8 cellular contexts compared by ENCODE assay signal in genomic region chr17:2710804-2711607, GRCh38. TPM values are rescaled to one million over a fixed set of nuclear protein-coding genes. Genes with fewer than 3 reads are reported as not detected.
DNase-seq lines count a peak whose midpoint lies in the region; FAIRE-seq and TF ChIP-seq lines count a peak whose summit lies in the region.

No MANE protein-coding gene starts in this region.

- H3K27me3 ChIP-seq in OCI-LY1 (ENCODE audit: insufficient read depth, low read length) = no peaks in the 10 kb centered on the region
- no peaks in the 10 kb centered on the region for H3K27me3 ChIP-seq in kidney epithelial cell (ENCODE audit: control insufficient read depth, insufficient read depth, low read length)

- H3F3A ChIP-seq in OCI-LY1 (ENCODE audit: insufficient read depth, low read length) = no peaks in the 10 kb centered on the region

- H3K9me2 ChIP-seq in OCI-LY1 (ENCODE audit: low read depth, low read length) = no peaks in the 10 kb centered on the region

- no peak overlapping the region for H2AFZ ChIP-seq in OCI-LY1 (ENCODE audit: low read length)

- H3K4me2 ChIP-seq in OCI-LY1 (ENCODE audit: low read length) = peak overlapping the region; percentile 88

- no peaks in the 10 kb centered on the region for H3K9me3 ChIP-seq in OCI-LY1 (ENCODE audit: low read length)

- no peak for TF ChIP-seq CTCF in OCI-LY1 (IDR thresholded peaks at IDR 0.05; ENCODE audit: low read length)
- TF ChIP-seq CTCF in kidney epithelial cell (IDR thresholded peaks at IDR 0.05; ENCODE audit: insufficient read depth, low read length, poor library complexity, severe bottlenecking) = no peak

- CTCF ChIA-PET in HEK293T (lab: Yijun Ruan, JAX) = no interaction called here

- H3K36me3 ChIP-seq in OCI-LY1 (ENCODE audit: insufficient read depth, low read length) (0 out of 2 replicates have a peak, but pooled peaks cover 5% of the 10 kb centered on the region), kidney epithelial cell (ENCODE audit: control insufficient read depth, insufficient read depth, low read length) (no peaks in the 10 kb centered on the region)

- POLR2A ChIA-PET in HEK293T (lab: Yijun Ruan, JAX) = interaction anchor here (1.1 to 1.3 kb wide), 2 partner anchors 24 to 45 kb away, joined by 3 read pairs; no protein-coding TSS in a partner anchor

- H4K20me1 ChIP-seq in OCI-LY1 (ENCODE audit: insufficient read depth, low read length) = no peaks in the 10 kb centered on the region

- peak; percentile 62 for FAIRE-seq in GM12892 (lab: Jason Lieb, UNC)

- peaks cover 42% of the 10 kb centered on the region for H3K4me1 ChIP-seq in OCI-LY1 (ENCODE audit: insufficient read depth, low read length, severe bottlenecking)

- H3K79me2 ChIP-seq in OCI-LY1 (ENCODE audit: insufficient read depth, low read length) = peaks cover 52% of the 10 kb centered on the region

- H3K27ac ChIP-seq in OCI-LY1 (ENCODE audit: low read depth, low read length, poor library complexity, severe bottlenecking) = peak overlapping the region; percentile 70

- DNase-seq in GM12892 (ENCODE audit: insufficient read length) = no peak
- peak; percentile 32 for DNase-seq in HEK293T (ENCODE audit: extremely low spot score)
- peak; percentile 37 for DNase-seq in astrocyte of the hippocampus (ENCODE audit: low read depth, low spot score)
- no peak for DNase-seq in kidney epithelial cell (ENCODE audit: low read depth)
- peak; percentile 40 for DNase-seq in stimulated activated CD4-positive, alpha-beta T cell treated with anti-CD3 and anti-CD28 coated beads, Interleukin-4, amount 100 ng/mL, for 24 hours
- DNase-seq in NCI-H1930 (lab: John Stamatoyannopoulos, UW) = no peak
- no peak for DNase-seq in NCI-H510A treated with DMSO at 0.1 percent for 48 hours (lab: John Stamatoyannopoulos, UW)

- H3K4me3 ChIP-seq in OCI-LY1 (ENCODE audit: low read depth, low read length, poor library complexity, severe bottlenecking) (peak overlapping the region; percentile 99), kidney epithelial cell (ENCODE audit: low read depth, low read length) (peak overlapping the region; percentile 81)

- H3K9ac ChIP-seq in OCI-LY1 (ENCODE audit: low read length) = peak overlapping the region; percentile 93

- TF ChIP-seq POLR2A in GM12892 (IDR thresholded peaks at IDR 0.05; ENCODE audit: low read depth, low read length) = peak; percentile 4; the same call in 1 of the 2 replicates

TF ChIP-seq in HEK293T, 16 proteins besides CTCF, POLR2A, EP300 and RAD21:
- no peak for TF ChIP-seq HDGF (IDR thresholded peaks at IDR 0.05; ENCODE audit: borderline replicate concordance)
- peak; percentile 86 for TF ChIP-seq L3MBTL2 (conservative IDR thresholded peaks at IDR 0.05)
TF ChIP-seq in HEK293T: peak in this region for 1.

RNA-seq across cellular contexts. Expression of gene CLUH, which starts 0.6 kb away (rescaled TPM):
- polyA plus RNA-seq in GM12892 (2012; ENCODE audit: missing spikeins) = 27.1 TPM
- 64.4 and 69.9 TPM in 2 replicates for total RNA-seq in kidney epithelial cell

RNA-seq across cellular contexts. Expression of gene CCDC92B, which starts 38.4 kb away (rescaled TPM):
- not detected for polyA plus RNA-seq in GM12892 (2012; ENCODE audit: missing spikeins)
- total RNA-seq in kidney epithelial cell = not detected in 2 replicates

Comparison
In these comparisons a context has a peak if more than half of its experiments do, and no peak if none do; other contexts are left out.
1. DNase-seq: peak in HEK293T (single experiment), astrocyte of the hippocampus (single experiment) and stimulated activated CD4-positive, alpha-beta T cell treated with anti-CD3 and anti-CD28 coated beads, Interleukin-4, amount 100 ng/mL, for 24 hours (single experiment); none in GM12892 (single experiment), kidney epithelial cell (single experiment), NCI-H1930 (0 of 2) and NCI-H510A treated with DMSO at 0.1 percent for 48 hours (single experiment).